8 cellular contexts compared by ENCODE assay signal in the genomic region with DNA sequence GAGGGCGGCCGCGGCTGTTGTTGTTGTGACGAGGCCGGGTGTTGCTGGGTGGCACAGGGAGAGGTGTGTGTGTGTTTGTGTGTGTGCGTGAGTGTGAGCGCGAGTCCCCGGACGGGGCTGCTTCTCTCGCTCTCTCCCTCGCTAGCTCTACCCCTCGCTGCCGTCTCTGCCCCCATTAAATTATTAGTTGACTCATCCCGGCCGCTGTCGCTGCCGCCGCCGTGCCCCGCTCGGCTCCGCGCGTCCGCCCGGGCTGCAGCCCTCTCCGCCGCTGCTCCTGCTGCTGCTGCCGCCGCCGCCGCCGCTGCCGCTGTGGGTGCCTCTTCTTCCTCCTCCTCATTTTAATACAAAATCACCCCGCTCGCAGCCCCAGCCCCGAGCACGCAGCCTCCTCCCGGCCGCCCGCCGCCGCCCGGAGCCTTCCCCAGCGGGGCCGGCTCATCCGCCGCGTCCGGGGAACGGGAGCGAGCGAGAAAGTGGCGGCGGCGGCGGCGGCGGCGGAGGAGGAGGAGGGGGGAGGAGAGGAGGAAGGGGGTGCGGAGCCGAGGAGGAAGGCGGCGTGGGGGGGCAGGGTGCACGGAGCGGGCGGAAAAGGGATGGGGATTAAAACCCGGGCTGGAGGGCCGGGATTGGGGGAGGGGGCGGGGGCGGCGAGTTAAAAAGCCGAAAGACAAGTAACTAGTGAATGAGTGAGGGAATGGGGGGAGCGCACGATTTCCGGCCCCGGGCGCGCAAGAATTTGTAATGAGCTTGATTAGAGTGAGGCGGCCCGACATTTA. TPM values are rescaled to one million over a fixed set of nuclear protein-coding genes. Genes with fewer than 3 reads are reported as not detected.
DNase-seq lines count a peak whose midpoint lies in the region; ATAC-seq and TF ChIP-seq lines count a peak whose summit lies in the region.

TSS of gene SATB1 (minus strand) at position 478 of the 779 bp plus-strand sequence. CDS start 4,372 bp downstream, outside the sequence.

- intact Hi-C loops in right lobe of liver (cut with DNase I): no loop called here

- peak within 1 kb of the TSS; percentile 81 to 93 for H3K9ac ChIP-seq in duodenal mucosa (ENCODE audit: low read depth in 1 of 2, low read length in 2 of 2)

- peak; percentile 7 for DNase-seq in NCI-H226
- DNase-seq in activated CD4-positive, alpha-beta T cell treated with anti-CD3 and anti-CD28 coated beads, Interleukin-2, amount 50 U/mL, for 24 hours (ENCODE audit: low read depth in 1 of 2, low spot score in 1 of 2): peak; percentile 29 to 46
- peak; percentile 85 to 87 (median 86) for DNase-seq in right lobe of liver
- DNase-seq in stimulated activated CD4-positive, alpha-beta T cell treated with anti-CD3 and anti-CD28 coated beads, Interleukin-4, amount 100 ng/mL, for 24 hours: peak; percentile 63

- H3K4me1 ChIP-seq in duodenal mucosa (ENCODE audit: control insufficient read depth in 1 of 2, insufficient read depth in 2 of 2, low read length in 2 of 2): peaks cover 5 to 13% of the 10 kb centered on the region in 2 donors
- H3K4me1 ChIP-seq in right lobe of liver: peaks cover 0 to 15% (median 5%) of the 10 kb centered on the region in 4 donors

- H3K27ac ChIP-seq in duodenal mucosa (ENCODE audit: low read depth, low read length) (peak within 1 kb of the TSS; percentile 82), right lobe of liver (peak within 1 kb of the TSS; percentile 89 to 93 (median 91))

- H3K9me3 ChIP-seq in duodenal mucosa (ENCODE audit: control insufficient read depth in 1 of 2, low read length in 2 of 2) (no peaks in the 10 kb centered on the region), right lobe of liver (no peaks in the 10 kb centered on the region)

- H3K36me3 ChIP-seq in duodenal mucosa (ENCODE audit: control insufficient read depth in 1 of 2, insufficient read depth in 2 of 2, low read length in 2 of 2): no peaks in the 10 kb centered on the region
- H3K36me3 ChIP-seq in right lobe of liver: no peaks in the 10 kb centered on the region

- H3K4me3 ChIP-seq in duodenal mucosa (ENCODE audit: low read depth in 1 of 2, low read length in 2 of 2): peak within 1 kb of the TSS; percentile 92 to 96
- H3K4me3 ChIP-seq in right lobe of liver: peak within 1 kb of the TSS; percentile 52 to 79 (median 62)

- TF ChIP-seq POLR2A in GM18505 (IDR thresholded peaks at IDR 0.05; ENCODE audit: borderline replicate concordance, extremely low read depth, insufficient read depth, insufficient read length) (no peak), right lobe of liver (IDR thresholded peaks at IDR 0.05) (peak; percentile 59)

- no peak for TF ChIP-seq CTCF in right lobe of liver (IDR thresholded peaks at IDR 0.05)

- ATAC-seq in GM18505 (IDR thresholded peaks at IDR 0.05; ENCODE audit: unreplicated experiment) (peak; percentile 49), HG02870 (IDR thresholded peaks at IDR 0.05; ENCODE audit: unreplicated experiment) (peak; percentile 41), right lobe of liver (peak; percentile 67 to 83 (median 76)), HG03135 (IDR thresholded peaks at IDR 0.05; ENCODE audit: unreplicated experiment) (no peak)

- H3K27me3 ChIP-seq in duodenal mucosa (ENCODE audit: control insufficient read depth in 1 of 2, insufficient read depth in 2 of 2, low read length in 2 of 2) (no peaks in the 10 kb centered on the region), right lobe of liver (no peaks in the 10 kb centered on the region)

- WGBS in right lobe of liver (ENCODE audit: insufficient coverage, low coverage, low lambda C conversion rate, missing lambda C conversion rate): under 1% methylated on average over 57 of the region's 82 CpGs

RNA-seq across cellular contexts. Expression of gene SATB1, which starts in this region (rescaled TPM):
- total RNA-seq in right lobe of liver: 10 to 100 TPM in 4 of 6 experiments, 1 to 10 TPM in 2; 9.3 to 14.9 (median 12.0) TPM

Comparison
In these comparisons a context has a peak if more than half of its experiments do, and no peak if none do; other contexts are left out.
1. DNase-seq: peak in every context shown above with its lines; median percentile 86 in right lobe of liver; 63 in stimulated activated CD4-positive, alpha-beta T cell treated with anti-CD3 and anti-CD28 coated beads, Interleukin-4, amount 100 ng/mL, for 24 hours; 38 in activated CD4-positive, alpha-beta T cell treated with anti-CD3 and anti-CD28 coated beads, Interleukin-2, amount 50 U/mL, for 24 hours; 7 in NCI-H226.